1 cellular context compared by ENCODE assay signal in the genomic region with DNA sequence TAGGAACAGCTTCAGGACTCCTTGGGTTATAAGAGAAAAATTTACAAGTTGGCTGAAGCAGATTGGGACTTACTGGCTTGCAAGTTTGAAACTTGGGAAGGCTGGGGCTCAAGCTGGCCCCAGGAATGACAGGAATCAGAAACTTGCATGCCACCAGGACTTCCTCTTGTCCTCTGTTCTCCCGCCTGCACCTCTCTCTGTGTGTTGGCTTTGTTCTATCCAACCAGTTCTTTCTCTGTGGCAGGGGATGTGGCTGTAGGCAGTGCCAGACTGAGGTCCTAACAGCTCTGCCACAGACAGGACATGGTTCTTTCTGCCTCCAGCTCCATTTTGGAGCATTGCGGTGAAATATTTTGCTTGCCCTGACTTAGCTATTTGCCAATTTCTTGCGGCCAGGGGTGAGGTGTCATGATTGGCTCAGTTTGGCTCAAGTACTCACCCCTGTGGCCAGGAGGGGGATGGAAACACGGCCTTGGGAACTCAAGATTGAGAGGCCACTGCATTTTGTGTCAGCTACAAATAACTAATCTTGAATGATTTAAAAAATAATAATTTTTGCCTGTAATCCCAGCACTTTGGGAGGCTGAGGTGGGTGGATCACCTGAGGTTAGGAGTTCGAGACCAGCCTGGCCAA.
TF ChIP-seq lines count a peak whose summit lies in the region.

No MANE protein-coding gene starts in this region.

TF ChIP-seq in K562, 482 proteins besides CTCF, POLR2A, EP300 and RAD21 (continued from another document):
- TF ChIP-seq CEBPG (CRISPR knock-in tag; IDR thresholded peaks at IDR 0.05) (no peak), CEBPG (tag; conservative IDR thresholded peaks at IDR 0.05 in 1 of 2, IDR thresholded peaks at IDR 0.05 in 1 of 2) (no peak), ZNF589 (CRISPR knock-in tag; IDR thresholded peaks at IDR 0.05; ENCODE audit: low read depth) (no peak), EWSR1 (IDR thresholded peaks at IDR 0.05; ENCODE audit: borderline replicate concordance, low read depth, partially characterized antibody) (no peak), ZFX (CRISPR knock-in tag; IDR thresholded peaks at IDR 0.05) (no peak), ZNF75A (CRISPR knock-in tag; IDR thresholded peaks at IDR 0.05) (no peak)
TF ChIP-seq in K562: peak in this region for 0.
